Comparison of ENCODE assay signal across 9 cellular contexts in genomic region chr2:235026137-235026536, GRCh38.
A peak's percentile ranks its signal among the peaks of the same experiment; 100 is the strongest.
DNase-seq lines count a peak whose midpoint lies in the region; ATAC-seq and TF ChIP-seq lines count a peak whose summit lies in the region.
"Had no signal": no experiment of that assay in that cellular context is flagged by ENCODE, and none has a peak within 500 bp of the region (broad histone marks: within the 10 kb centered on the region; RNA-seq: fewer than 3 reads in every experiment).

No MANE protein-coding gene starts in this region.

- H3K9me3 Mint-ChIP-seq in chondrocyte (ENCODE audit: low read depth): no peaks in the 10 kb centered on the region
- H3K9me3 Mint-ChIP-seq in stimulated activated effector memory CD8-positive, alpha-beta T cell treated with anti-CD3 and anti-CD28 coated beads, Interleukin-12 subunit alpha, Interleukin-12 subunit beta, amount 100 ng/mL, for 72 hours: no peaks in the 10 kb centered on the region

- H3K36me3 Mint-ChIP-seq in chondrocyte (ENCODE audit: low read depth): peaks cover 4% of the 10 kb centered on the region
- H3K36me3 Mint-ChIP-seq in stimulated activated effector memory CD8-positive, alpha-beta T cell treated with anti-CD3 and anti-CD28 coated beads, Interleukin-12 subunit alpha, Interleukin-12 subunit beta, amount 100 ng/mL, for 72 hours: no peaks in the 10 kb centered on the region
- H3K36me3 Mint-ChIP-seq: naive thymus-derived CD8-positive, alpha-beta T cell had no signal

- ATAC-seq in stimulated activated effector memory CD8-positive, alpha-beta T cell treated with anti-CD3 and anti-CD28 coated beads, Interleukin-12 subunit alpha, Interleukin-12 subunit beta, amount 100 ng/mL, for 72 hours: no peak
- ATAC-seq: naive thymus-derived CD8-positive, alpha-beta T cell had no signal

- no peaks in the 10 kb centered on the region for H3K27me3 Mint-ChIP-seq in chondrocyte (ENCODE audit: low read depth)

- H3K4me3 ChIP-seq in AG10803 (ENCODE audit: low read length) (no peak overlapping the region), MG63 (no peak overlapping the region)

- peaks cover 77% of the 10 kb centered on the region for H3K4me1 Mint-ChIP-seq in chondrocyte (ENCODE audit: low read depth)
- H3K4me1 Mint-ChIP-seq in stimulated activated effector memory CD8-positive, alpha-beta T cell treated with anti-CD3 and anti-CD28 coated beads, Interleukin-12 subunit alpha, Interleukin-12 subunit beta, amount 100 ng/mL, for 72 hours: no peaks in the 10 kb centered on the region
- H3K4me1 Mint-ChIP-seq: naive thymus-derived CD8-positive, alpha-beta T cell had no signal

- H3K27me3 ChIP-seq in MG63: no peaks in the 10 kb centered on the region

- TF ChIP-seq CTCF in AG10803 (conservative IDR thresholded peaks at IDR 0.05; ENCODE audit: low read length) (no peak), chondrocyte (IDR thresholded peaks at IDR 0.05) (no peak)

- no peak overlapping the region for H3K4me3 Mint-ChIP-seq in chondrocyte (ENCODE audit: unreplicated experiment)
- no peak overlapping the region for H3K4me3 Mint-ChIP-seq in stimulated activated effector memory CD8-positive, alpha-beta T cell treated with anti-CD3 and anti-CD28 coated beads, Interleukin-12 subunit alpha, Interleukin-12 subunit beta, amount 100 ng/mL, for 72 hours
- H3K4me3 Mint-ChIP-seq: naive thymus-derived CD8-positive, alpha-beta T cell had no signal

- H3K27ac Mint-ChIP-seq in chondrocyte (ENCODE audit: unreplicated experiment): peak overlapping the region; percentile 98
- no peak overlapping the region for H3K27ac Mint-ChIP-seq in stimulated activated effector memory CD8-positive, alpha-beta T cell treated with anti-CD3 and anti-CD28 coated beads, Interleukin-12 subunit alpha, Interleukin-12 subunit beta, amount 100 ng/mL, for 72 hours
- H3K27ac Mint-ChIP-seq: naive thymus-derived CD8-positive, alpha-beta T cell had no signal

- peaks cover 15% of the 10 kb centered on the region for H3K36me3 ChIP-seq in MG63

- DNase-seq in AG10803 (ENCODE audit: low read depth): peak; percentile 87
- DNase-seq in MG63: peak; percentile 93
- peak; percentile 29 for DNase-seq in chondrocyte (ENCODE audit: low spot score)
- DNase-seq in mucosa of gallbladder (ENCODE audit: low spot score): peak; percentile 66
- DNase-seq in NCI-H510A treated with DMSO at 0.1 percent for 48 hours (lab: John Stamatoyannopoulos, UW): no peak
- no peak for DNase-seq in GOT3 (lab: John Stamatoyannopoulos, UW)
- DNase-seq in stimulated activated effector memory CD8-positive, alpha-beta T cell treated with anti-CD3 and anti-CD28 coated beads, Interleukin-12 subunit alpha, Interleukin-12 subunit beta, amount 100 ng/mL, for 72 hours (ENCODE audit: low spot score in 2 of 2): no peak
- DNase-seq in SKM-1 treated with dmso at 0.1 percent for 144 hours (lab: John Stamatoyannopoulos, UW; ENCODE audit: unreplicated experiment): no peak

- H3K9me3 ChIP-seq in MG63: no peaks in the 10 kb centered on the region

Comparison
In these comparisons a context has a peak if more than half of its experiments do, and no peak if none do; other contexts are left out.
1. DNase-seq: peak in AG10803 (single experiment), MG63 (single experiment), chondrocyte (single experiment) and mucosa of gallbladder (single experiment); none in NCI-H510A treated with DMSO at 0.1 percent for 48 hours (single experiment), GOT3 (single experiment), stimulated activated effector memory CD8-positive, alpha-beta T cell treated with anti-CD3 and anti-CD28 coated beads, Interleukin-12 subunit alpha, Interleukin-12 subunit beta, amount 100 ng/mL, for 72 hours (0 of 2) and SKM-1 treated with dmso at 0.1 percent for 144 hours (single experiment).